In genomic region chr1:61770131-61770530, GRCh38 we compare ENCODE assay signal across 7 cellular contexts.
"Had no signal": no experiment of that assay in that cellular context is flagged by ENCODE, and none has a peak within 500 bp of the region (broad histone marks: within the 10 kb centered on the region; RNA-seq: fewer than 3 reads in every experiment).

No MANE protein-coding gene starts in this region.

- H2AFZ ChIP-seq: GM23248 had no signal

- ATAC-seq: HCT116 had no signal

- DNase-seq: GM23248, GOT3, H7, HFFc6, IMR-90 had no signal

- H3K9me3 ChIP-seq: HAP-1 had no signal

- H3K27ac ChIP-seq: GM23248 had no signal

- H3K4me3 ChIP-seq: GM23248, HAP-1 had no signal
